In the genomic region with DNA sequence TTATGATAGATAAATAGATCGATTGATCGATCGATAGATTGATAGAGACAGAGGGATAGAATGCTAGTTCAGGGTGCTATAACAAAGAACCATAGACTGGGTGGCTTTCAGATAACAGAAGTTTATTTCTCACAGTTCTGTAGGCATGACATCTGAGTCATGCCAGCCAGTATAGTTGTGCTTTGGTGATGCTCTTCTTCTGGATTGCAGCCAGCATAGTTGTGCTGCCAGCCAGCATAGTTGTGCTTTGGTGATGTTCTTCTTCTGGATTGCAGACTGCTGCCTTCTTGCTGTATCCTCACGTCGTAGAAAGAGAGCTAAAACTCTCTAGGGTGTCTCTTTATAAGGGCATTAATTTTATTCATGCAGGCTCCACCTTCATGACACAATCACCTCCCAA, we compare ENCODE assay signal across 12 cellular contexts.
DNase-seq lines count a peak whose midpoint lies in the region; ATAC-seq and TF ChIP-seq lines count a peak whose summit lies in the region.
"Had no signal": no experiment of that assay in that cellular context is flagged by ENCODE, and none has a peak within 500 bp of the region (broad histone marks: within the 10 kb centered on the region; RNA-seq: fewer than 3 reads in every experiment).

No MANE protein-coding gene starts in this region.

- H3K4me2 ChIP-seq in SU-DHL-6 (ENCODE audit: low read depth, low read length, poor library complexity, severe bottlenecking) = no peak overlapping the region

- H3K27ac ChIP-seq in SU-DHL-6 (ENCODE audit: low read depth, low read length) = no peak overlapping the region
- H3K27ac ChIP-seq: dorsolateral prefrontal cortex had no signal

- peak overlapping the region; percentile 5 for H2AFZ ChIP-seq in SU-DHL-6 (ENCODE audit: low read depth, low read length, severe bottlenecking)

- no peaks in the 10 kb centered on the region for H3F3A ChIP-seq in SU-DHL-6 (ENCODE audit: insufficient read depth)

- H3K27me3 ChIP-seq in SU-DHL-6 (ENCODE audit: low read length) = no peaks in the 10 kb centered on the region
- H3K27me3 ChIP-seq: dorsolateral prefrontal cortex had no signal

- H3K79me2 ChIP-seq in SU-DHL-6 (ENCODE audit: insufficient read depth, low read length) = no peaks in the 10 kb centered on the region

- no peak overlapping the region for H3K4me3 ChIP-seq in SU-DHL-6 (ENCODE audit: insufficient read depth, low read length, poor library complexity, severe bottlenecking)
- H3K4me3 ChIP-seq: dorsolateral prefrontal cortex had no signal

- no peak for ATAC-seq in GM21390 (IDR thresholded peaks at IDR 0.05; ENCODE audit: unreplicated experiment)
- ATAC-seq: activated CD4-positive, alpha-beta T cell treated with anti-CD3 and anti-CD28 coated beads for 36 hours had no signal

- H3K36me3 ChIP-seq in SU-DHL-6 (ENCODE audit: low read length) = no peaks in the 10 kb centered on the region

- H3K9me3 ChIP-seq in SU-DHL-6 (ENCODE audit: insufficient read depth, low read length) = no peaks in the 10 kb centered on the region
- H3K9me3 ChIP-seq: Caco-2 had no signal

- no peaks in the 10 kb centered on the region for H3K9me2 ChIP-seq in SU-DHL-6 (replicated peaks; ENCODE audit: insufficient read depth, low read length)

- DNase-seq in HPDE6-E6E7 (ENCODE audit: extremely low spot score) (peak; percentile 43), fibroblast of the conjunctiva (ENCODE audit: low read depth) (peak; percentile 16), CD1c-positive myeloid dendritic cell (ENCODE audit: extremely low spot score) (no peak), GM19240 (ENCODE audit: insufficient read length, low spot score) (no peak), NCI-H1092 treated with DMSO at 0.1 percent for 48 hours (lab: John Stamatoyannopoulos, UW) (no peak)
- DNase-seq: activated CD4-positive, alpha-beta T cell treated with anti-CD3 and anti-CD28 coated beads for 36 hours; activated T-cell treated with anti-CD3 and anti-CD28 coated beads, Interleukin-2, amount 50 U/mL, for 1 hour; Caco-2; T-helper 1 cell had no signal

- H3K9ac ChIP-seq in SU-DHL-6 (ENCODE audit: low read length) = no peak overlapping the region

- TF ChIP-seq CTCF in SU-DHL-6 (IDR thresholded peaks at IDR 0.05; ENCODE audit: insufficient read depth, low read length, poor library complexity, severe bottlenecking) = no peak

- no peaks in the 10 kb centered on the region for H4K20me1 ChIP-seq in SU-DHL-6 (ENCODE audit: low read depth, low read length)

Comparison
In these comparisons a context has a peak if more than half of its experiments do, and no peak if none do; other contexts are left out.
1. DNase-seq: peak in HPDE6-E6E7 (single experiment) and fibroblast of the conjunctiva (single experiment); none in CD1c-positive myeloid dendritic cell (single experiment), GM19240 (single experiment) and NCI-H1092 treated with DMSO at 0.1 percent for 48 hours (single experiment).